8 cellular contexts compared by ENCODE assay signal in the genomic region with DNA sequence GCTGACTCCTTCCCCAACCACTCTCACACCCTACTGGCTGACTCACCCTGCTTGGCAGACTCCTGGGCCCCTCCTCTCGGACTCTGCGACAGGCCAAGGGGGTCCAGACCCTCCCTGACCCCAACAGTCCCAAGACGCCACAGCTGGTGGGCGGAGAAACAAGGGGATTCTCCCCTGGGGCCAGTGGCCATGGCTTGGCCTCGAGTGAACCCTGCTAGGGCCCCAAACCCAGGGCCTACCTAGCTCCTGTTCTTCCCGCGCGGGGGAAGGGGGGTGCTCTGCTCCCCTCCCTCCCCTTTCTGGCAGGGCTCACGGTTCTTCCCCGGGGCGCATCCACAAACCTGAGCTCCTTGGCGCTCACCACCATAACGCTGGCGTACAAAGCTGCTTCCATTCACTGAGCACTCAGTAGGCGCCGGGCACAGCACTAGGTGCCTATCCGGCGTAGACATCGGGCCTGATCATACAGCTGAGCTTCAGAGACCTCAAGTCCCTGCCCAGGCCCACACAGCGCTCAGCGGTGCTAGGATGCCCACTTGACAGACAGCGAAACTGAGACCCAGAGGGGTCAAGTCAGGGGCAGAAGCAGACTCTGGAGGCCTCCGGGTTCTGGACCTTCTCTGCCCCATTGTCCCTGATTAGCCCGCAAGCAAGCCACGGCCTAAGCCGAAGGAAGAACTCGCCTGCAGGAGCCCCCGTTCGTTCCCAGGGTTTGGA. TPM values are rescaled to one million over a fixed set of nuclear protein-coding genes. Genes with fewer than 3 reads are reported as not detected.
DNase-seq lines count a peak whose midpoint lies in the region; ATAC-seq and TF ChIP-seq lines count a peak whose summit lies in the region.

No MANE protein-coding gene starts in this region.

- ATAC-seq in esophagus mucosa, result peak; percentile 49

- TF ChIP-seq CTCF in HFFc6 (IDR thresholded peaks at IDR 0.05) (no peak), neutrophil (IDR thresholded peaks at IDR 0.05) (no peak)

- H3K27me3 ChIP-seq in neutrophil, result peaks cover 18% of the 10 kb centered on the region

- H3K27me3 Mint-ChIP-seq in HFFc6 (ENCODE audit: insufficient read depth), result peaks cover 3% of the 10 kb centered on the region
- H3K27me3 Mint-ChIP-seq in activated CD4-positive, alpha-beta T cell treated with anti-CD3 and anti-CD28 coated beads, Interleukin-2, amount 10 ng/mL, durations not matched to agents 7 days and 5 days, result no peaks in the 10 kb centered on the region

- peaks cover 33% of the 10 kb centered on the region for H3K4me1 Mint-ChIP-seq in HFFc6 (ENCODE audit: low read depth)
- H3K4me1 Mint-ChIP-seq in activated CD4-positive, alpha-beta T cell treated with anti-CD3 and anti-CD28 coated beads, Interleukin-2, amount 10 ng/mL, durations not matched to agents 7 days and 5 days, result peaks cover 60% of the 10 kb centered on the region

- H3K27ac ChIP-seq in neutrophil, result no peak overlapping the region

- POLR2A ChIA-PET in activated CD4-positive, alpha-beta T cell treated with anti-CD3 and anti-CD28 coated beads, Interleukin-2, amount 10 ng/mL, durations not matched to agents 7 days and 5 days (lab: Charles Lee), result interaction anchor here (0.6 kb wide), 1 partner anchor 156 kb away, joined by 3 read pairs; no protein-coding TSS in a partner anchor

- peaks cover 22 to 26% of the 10 kb centered on the region in 2 experiments for H3K4me1 ChIP-seq in neutrophil (ENCODE audit: control insufficient read depth in 1 of 2, insufficient read depth in 1 of 2, low read depth in 1 of 2, low read length in 1 of 2)

- 0 out of 2 replicates have a peak, but pooled peaks cover 11% of the 10 kb centered on the region for H3K36me3 Mint-ChIP-seq in HFFc6 (ENCODE audit: low read depth)
- peaks cover 49% of the 10 kb centered on the region for H3K36me3 Mint-ChIP-seq in activated CD4-positive, alpha-beta T cell treated with anti-CD3 and anti-CD28 coated beads, Interleukin-2, amount 10 ng/mL, durations not matched to agents 7 days and 5 days (ENCODE audit: low read depth)

- no peaks in the 10 kb centered on the region for H3K9me3 ChIP-seq in neutrophil

- DNase-seq in HFFc6 (no peak), NCI-H2196 treated with DMSO at 0.1 percent for 48 hours (lab: John Stamatoyannopoulos, UW; ENCODE audit: unreplicated experiment) (no peak), epidermal melanocyte (ENCODE audit: insufficient read length, low spot score) (no peak), NCI-H1417 treated with DMSO at 0.1 percent for 48 hours (lab: John Stamatoyannopoulos, UW) (no peak), SW480 (ENCODE audit: low spot score) (no peak)
- DNase-seq in activated CD4-positive, alpha-beta T cell treated with anti-CD3 and anti-CD28 coated beads, Interleukin-2, amount 10 ng/mL, durations not matched to agents 7 days and 5 days, result peak; percentile 54

- H3K36me3 ChIP-seq in neutrophil, result no peaks in the 10 kb centered on the region

- peaks cover 4% of the 10 kb centered on the region; the same call in 1 of the 2 replicates for H3K9me3 Mint-ChIP-seq in HFFc6
- H3K9me3 Mint-ChIP-seq in activated CD4-positive, alpha-beta T cell treated with anti-CD3 and anti-CD28 coated beads, Interleukin-2, amount 10 ng/mL, durations not matched to agents 7 days and 5 days, result peaks cover 2% of the 10 kb centered on the region

- H3K4me3 Mint-ChIP-seq in HFFc6, result peak overlapping the region; percentile 92
- H3K4me3 Mint-ChIP-seq in activated CD4-positive, alpha-beta T cell treated with anti-CD3 and anti-CD28 coated beads, Interleukin-2, amount 10 ng/mL, durations not matched to agents 7 days and 5 days, result peak overlapping the region; percentile 90

- no peak overlapping the region for H3K27ac Mint-ChIP-seq in HFFc6
- H3K27ac Mint-ChIP-seq in activated CD4-positive, alpha-beta T cell treated with anti-CD3 and anti-CD28 coated beads, Interleukin-2, amount 10 ng/mL, durations not matched to agents 7 days and 5 days, result peak overlapping the region; percentile 93

- peak overlapping the region; percentile 59 to 83 for H3K4me3 ChIP-seq in neutrophil (ENCODE audit: low read depth in 1 of 2, low read length in 1 of 2)

- CTCF ChIA-PET in activated CD4-positive, alpha-beta T cell treated with anti-CD3 and anti-CD28 coated beads, Interleukin-2, amount 10 ng/mL, durations not matched to agents 7 days and 5 days (lab: Charles Lee), result interaction anchor here (0.9 to 1.6 kb wide), 4 partner anchors 9 to 34 kb away, joined by 3 to 5 read pairs (median 4); no protein-coding TSS in a partner anchor

RNA-seq across cellular contexts. Expression of a gene that starts 0.6 kb away (rescaled TPM):
- 10 to 100 TPM; 11.0 to 15.9 (median 12.7) TPM for total RNA-seq in HFFc6 (2021; fragmentation: NEBNext Ultra II Directional; extraction: Animal tissue kit (Norgen Biotek cat#: 25700))
- total RNA-seq in activated CD4-positive, alpha-beta T cell treated with anti-CD3 and anti-CD28 coated beads, Interleukin-2, amount 10 ng/mL, durations not matched to agents 7 days and 5 days, result 100 to 1,000 TPM; 103 to 107 TPM
- 21.8 TPM for total RNA-seq in esophagus mucosa
